8 cellular contexts compared by ENCODE assay signal in genomic region chr15:63157891-63158431, GRCh38. TPM values are rescaled to one million over a fixed set of nuclear protein-coding genes. Genes with fewer than 3 reads are reported as not detected.
DNase-seq lines count a peak whose midpoint lies in the region; ATAC-seq and TF ChIP-seq lines count a peak whose summit lies in the region.

No MANE protein-coding gene starts in this region.

- peaks cover 52% of the 10 kb centered on the region for H3K36me3 Mint-ChIP-seq in MCF 10A (ENCODE audit: insufficient read depth, unreplicated experiment)

- H3K4me3 ChIP-seq in PC-9 = peak overlapping the region; percentile 71
- H3K4me3 ChIP-seq in iPS-20b (ENCODE audit: low read length) = peak overlapping the region; percentile 98
- peak overlapping the region; percentile 68 to 91 (median 89) for H3K4me3 ChIP-seq in gastrocnemius medialis

- H3K4me3 Mint-ChIP-seq in MCF 10A (ENCODE audit: unreplicated experiment) = peak overlapping the region; percentile 92

- no peaks in the 10 kb centered on the region for H4K20me1 ChIP-seq in PC-9 (ENCODE audit: insufficient read depth)

- H3K27ac Mint-ChIP-seq in MCF 10A (ENCODE audit: low read depth, unreplicated experiment) = peak overlapping the region; percentile 98

- H3K27me3 ChIP-seq in PC-9 (ENCODE audit: insufficient read depth, low read depth) (no peaks in the 10 kb centered on the region), iPS-20b (ENCODE audit: insufficient read depth, low read length) (no peaks in the 10 kb centered on the region), gastrocnemius medialis (no peaks in the 10 kb centered on the region)

- no peaks in the 10 kb centered on the region for H3K27me3 Mint-ChIP-seq in MCF 10A (ENCODE audit: insufficient read depth, unreplicated experiment)

- H3K4me1 Mint-ChIP-seq in MCF 10A (ENCODE audit: insufficient read depth, unreplicated experiment) = no peaks in the 10 kb centered on the region

- peaks cover 7% of the 10 kb centered on the region for H3K9me3 Mint-ChIP-seq in MCF 10A (ENCODE audit: unreplicated experiment)

- ATAC-seq in HG02885 (IDR thresholded peaks at IDR 0.05; ENCODE audit: poor library complexity, unreplicated experiment) = peak; percentile 28
- peak; percentile 60 to 68 for ATAC-seq in gastrocnemius medialis
- ATAC-seq in HG03565 (IDR thresholded peaks at IDR 0.05; ENCODE audit: unreplicated experiment) = no peak

- in situ Hi-C loops in G401 (cut with HindIII; ENCODE audit: low sequenced_read_pairs) = no loop called here
- in situ Hi-C loops in gastrocnemius medialis (cut with MboI; ENCODE audit: low sequenced_read_pairs in 4 of 4) = no loop called here

- peak overlapping the region; percentile 89; the same call in 1 of the 2 replicates for H3K9ac ChIP-seq in iPS-20b (ENCODE audit: low read depth, low read length)

- peak overlapping the region; percentile 91 for H3K4me2 ChIP-seq in PC-9

- peaks cover 10% of the 10 kb centered on the region for H3K79me2 ChIP-seq in PC-9 (ENCODE audit: low read depth)

- H3K9me2 ChIP-seq in PC-9 (ENCODE audit: insufficient read depth) = no peaks in the 10 kb centered on the region

- CTCF ChIA-PET in PC-9 (lab: Charles Lee) = no interaction called here
- CTCF ChIA-PET in MCF 10A (lab: Yijun Ruan, JAX) = interaction anchor here (0.5 to 1.1 kb wide), 4 partner anchors 10 to 108 kb away, joined by 3 to 5 read pairs (median 4); no protein-coding TSS in a partner anchor

- no peaks in the 10 kb centered on the region for H3F3A ChIP-seq in PC-9 (ENCODE audit: insufficient read depth, low read depth)

- TF ChIP-seq CTCF in PC-9 (conservative IDR thresholded peaks at IDR 0.05) (no peak), MCF 10A (IDR thresholded peaks at IDR 0.05; ENCODE audit: unreplicated experiment) (no peak), gastrocnemius medialis (IDR thresholded peaks at IDR 0.05 in 4 of 5, conservative IDR thresholded peaks at IDR 0.05 in 1 of 5) (peak in 1 of 5 experiments; percentile 36)

- H3K4me1 ChIP-seq in PC-9 (replicated peaks; ENCODE audit: insufficient read depth) (peaks cover 13% of the 10 kb centered on the region), iPS-20b (ENCODE audit: insufficient read depth, low read length) (no peaks in the 10 kb centered on the region), gastrocnemius medialis (peaks cover 13 to 28% of the 10 kb centered on the region in 2 donors)

- intact Hi-C loops in PC-9 (cut with micrococcal nuclease; ENCODE audit: unreplicated experiment) = loop anchor here (1.0 to 10.0 kb wide), 6 partner anchors 33 to 247 kb away; partner anchors contain the start of genes APH1B and LACTB
- intact Hi-C loops in MCF 10A (cut with micrococcal nuclease) = loop anchor here (1.0 to 5.0 kb wide), 2 partner anchors 119 to 244 kb away; partner anchors contain the start of gene APH1B
- intact Hi-C loops in gastrocnemius medialis (cut with DNase I; ENCODE audit: low total_unique reads) = loop anchor here (1.0 to 10.0 kb wide), 4 partner anchors 31 to 119 kb away; partner anchors contain the start of genes APH1B, RAB8B and TPM1

- POLR2A ChIA-PET in PC-9 (lab: Charles Lee; ENCODE audit: unreplicated experiment) (interaction anchor here (0.5 to 1.0 kb wide), 5 partner anchors 8 to 416 kb away, joined by 3 to 4 read pairs (median 3); no protein-coding TSS in a partner anchor), MCF 10A (lab: Yijun Ruan, JAX) (interaction anchor here (0.6 to 3.2 kb wide), 32 partner anchors 11 to 938 kb away, joined by 3 to 100 read pairs (median 5); partner anchors contain the start of genes APH1B, LACTB, RAB8B and SNX1)

- DNase-seq in 8988T = peak; percentile 22
- DNase-seq in G401 (ENCODE audit: low spot score) = peak; percentile 66
- peak in 1 of 2 experiments; percentile 29 for DNase-seq in PC-9
- peak; percentile 56 for DNase-seq in MCF 10A (ENCODE audit: unreplicated experiment)
- DNase-seq in gastrocnemius medialis = peak; percentile 35 to 44

- H2AFZ ChIP-seq in PC-9 = peak overlapping the region; percentile 78

- H3K9me3 ChIP-seq in PC-9 (ENCODE audit: insufficient read depth, low read depth) (no peaks in the 10 kb centered on the region), iPS-20b (ENCODE audit: insufficient read depth, low read depth, low read length) (no peaks in the 10 kb centered on the region), gastrocnemius medialis (no peaks in the 10 kb centered on the region)

- TSS peak; percentile 66 for BruUV-seq in PC-9 (replicated peaks; lab: Mats Ljungman, UMichigan)
- BruUV-seq in MCF 10A (replicated peaks; lab: Mats Ljungman, UMichigan) = TSS peak; percentile 73

- no peaks in the 10 kb centered on the region for H3K36me3 ChIP-seq in PC-9 (ENCODE audit: low read depth)
- peaks cover 22% of the 10 kb centered on the region for H3K36me3 ChIP-seq in iPS-20b (ENCODE audit: insufficient read depth, low read depth, low read length)
- H3K36me3 ChIP-seq in gastrocnemius medialis = peaks cover 0 to 31% of the 10 kb centered on the region in 2 donors

- H3K27ac ChIP-seq in PC-9 = peak overlapping the region; percentile 61
- peak overlapping the region; percentile 51 for H3K27ac ChIP-seq in iPS-20b (ENCODE audit: low read length)
- peak overlapping the region; percentile 86 to 98 (median 94) for H3K27ac ChIP-seq in gastrocnemius medialis

- no peak for TF ChIP-seq POLR2A in gastrocnemius medialis (IDR thresholded peaks at IDR 0.05)

RNA-seq across cellular contexts. Expression of gene RPS27L, which starts 0.7 kb away (rescaled TPM):
- 166 and 216 TPM in 2 replicates for total RNA-seq in G401 (2014; rRNA removed; shearing (Covaris generic))
- total RNA-seq in PC-9 (2021) (59.7 and 77.0 TPM in 2 replicates), MCF 10A (2022) (154 and 172 TPM in 2 replicates), gastrocnemius medialis (100 to 1,000 TPM in 1 of 4 donors, 10 to 100 TPM in 3; 53.0 to 145 (median 78.0) TPM)

RNA-seq across cellular contexts. Expression of gene RAB8B, which starts 31.4 kb away (rescaled TPM):
- total RNA-seq in G401 (2014; rRNA removed; shearing (Covaris generic)) = 6.3 and 7.8 TPM in 2 replicates
- total RNA-seq in PC-9 (2021) (19.3 and 20.9 TPM in 2 replicates), MCF 10A (2022) (11.7 and 15.6 TPM in 2 replicates), gastrocnemius medialis (10 to 100 TPM in 2 of 4 donors, 1 to 10 TPM in 2; 7.2 to 33.4 (median 14.3) TPM)

RNA-seq across cellular contexts. Expression of gene LACTB, which starts 36.3 kb away (rescaled TPM):
- 8.7 and 17.5 TPM in 2 replicates for total RNA-seq in G401 (2014; rRNA removed; shearing (Covaris generic))
- total RNA-seq in PC-9 (2021) (13.4 and 17.1 TPM in 2 replicates), MCF 10A (2022) (9.9 and 16.3 TPM in 2 replicates), gastrocnemius medialis (10 to 100 TPM; 35.4 to 41.1 (median 38.6) TPM)
